8 cellular contexts compared by ENCODE assay signal in the genomic region with DNA sequence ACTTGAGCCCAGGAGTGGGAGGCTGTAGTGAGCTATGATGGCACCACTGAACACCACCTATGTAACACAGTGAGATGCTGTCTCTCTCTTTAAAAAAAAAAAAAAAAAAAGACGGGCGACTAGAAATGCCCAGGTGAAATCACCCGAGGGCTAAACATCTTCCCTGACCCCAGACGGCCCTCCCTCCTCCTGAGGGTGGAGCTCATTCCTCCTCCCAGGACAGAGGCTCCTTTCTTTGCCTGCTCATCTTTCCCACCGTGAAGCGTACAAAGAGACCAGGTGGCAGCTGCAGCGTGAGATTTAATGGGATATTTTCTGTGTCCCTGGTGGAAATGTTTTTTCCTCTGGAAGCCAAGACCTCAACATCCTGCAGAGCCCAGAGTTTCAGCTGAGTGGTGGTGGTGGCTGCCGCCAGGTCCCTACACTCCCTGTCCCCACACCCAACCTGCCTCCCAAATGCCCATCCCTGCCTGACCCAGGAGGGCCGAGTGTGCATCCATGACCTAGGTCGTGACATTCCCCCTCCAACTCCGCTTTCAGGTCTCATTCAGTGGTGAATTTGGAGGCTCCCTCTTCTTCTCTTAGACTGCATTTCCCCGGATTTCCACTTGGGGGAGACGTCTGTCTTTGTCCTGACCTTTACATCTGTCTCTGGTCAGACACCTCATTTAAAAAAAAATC. TPM values are rescaled to one million over a fixed set of nuclear protein-coding genes. Genes with fewer than 3 reads are reported as not detected.
A peak's percentile ranks its signal among the peaks of the same experiment; 100 is the strongest.
DNase-seq lines count a peak whose midpoint lies in the region; ATAC-seq and TF ChIP-seq lines count a peak whose summit lies in the region.

No MANE protein-coding gene starts in this region.

- H3F3A ChIP-seq in GM23338 (replicated peaks; ENCODE audit: low read depth), result no peaks in the 10 kb centered on the region

- H3K27ac Mint-ChIP-seq in GM23338, result no peak overlapping the region
- H3K27ac Mint-ChIP-seq in activated CD8-positive, alpha-beta memory T cell treated with anti-CD3 and anti-CD28 coated beads, Interleukin-2, amount 10 ng/mL, durations not matched to agents 7 days and 5 days, result no peak overlapping the region

- no peak overlapping the region for H3K27ac ChIP-seq in GM23338 (ENCODE audit: low read depth)

- peak; percentile 87 for ATAC-seq in GM23338
- peak; percentile 55 for ATAC-seq in activated CD8-positive, alpha-beta memory T cell treated with anti-CD3 and anti-CD28 coated beads, Interleukin-2, amount 10 ng/mL, durations not matched to agents 7 days and 5 days
- no peak for ATAC-seq in GM21723 (IDR thresholded peaks at IDR 0.05; ENCODE audit: unreplicated experiment)
- ATAC-seq in GM21526 (IDR thresholded peaks at IDR 0.05; ENCODE audit: low FRiP score, unreplicated experiment), result no peak

- 0 out of 2 replicates have a peak overlapping the region, but pooled peaks have one; percentile 28 for H3K4me2 ChIP-seq in GM23338

- CTCF ChIA-PET in activated CD8-positive, alpha-beta memory T cell treated with anti-CD3 and anti-CD28 coated beads, Interleukin-2, amount 10 ng/mL, durations not matched to agents 7 days and 5 days (lab: Charles Lee), result interaction anchor here (0.7 to 3.0 kb wide), 12 partner anchors 8 to 490 kb away, joined by 3 to 16 read pairs (median 4); no protein-coding TSS in a partner anchor

- H3K4me3 Mint-ChIP-seq in GM23338, result peak overlapping the region; percentile 32; the same call in 2 of the 3 replicates
- H3K4me3 Mint-ChIP-seq in activated CD8-positive, alpha-beta memory T cell treated with anti-CD3 and anti-CD28 coated beads, Interleukin-2, amount 10 ng/mL, durations not matched to agents 7 days and 5 days, result no peak overlapping the region

- DNase-seq in CMK (ENCODE audit: low read depth) (peak; percentile 14), GM23338 (ENCODE audit: low spot score) (peak; percentile 90), NCI-H345 (lab: John Stamatoyannopoulos, UW) (peak; percentile 65), foreskin fibroblast (peak; percentile 35 to 73), pons (ENCODE audit: low spot score) (peak; percentile 57)
- DNase-seq in activated CD8-positive, alpha-beta memory T cell treated with anti-CD3 and anti-CD28 coated beads, Interleukin-2, amount 10 ng/mL, durations not matched to agents 7 days and 5 days, result peak; percentile 51

- H3K9me2 ChIP-seq in GM23338 (ENCODE audit: insufficient read depth), result no peaks in the 10 kb centered on the region

- no peaks in the 10 kb centered on the region for H3K4me1 ChIP-seq in GM23338 (ENCODE audit: insufficient read depth)

- no peak overlapping the region for H3K4me3 ChIP-seq in GM23338
- H3K4me3 ChIP-seq in foreskin fibroblast (ENCODE audit: low read depth in 1 of 2, low read length in 2 of 2), result no peak overlapping the region

- peaks cover 1% of the 10 kb centered on the region; the same call in 1 of the 3 replicates for H3K36me3 Mint-ChIP-seq in GM23338 (ENCODE audit: low read depth)
- H3K36me3 Mint-ChIP-seq in activated CD8-positive, alpha-beta memory T cell treated with anti-CD3 and anti-CD28 coated beads, Interleukin-2, amount 10 ng/mL, durations not matched to agents 7 days and 5 days, result no peaks in the 10 kb centered on the region

- no peaks in the 10 kb centered on the region for H3K27me3 ChIP-seq in GM23338 (ENCODE audit: insufficient read depth)

- peaks cover 10% of the 10 kb centered on the region for H3K27me3 Mint-ChIP-seq in GM23338 (ENCODE audit: insufficient read depth, low read depth, poor library complexity)
- H3K27me3 Mint-ChIP-seq in activated CD8-positive, alpha-beta memory T cell treated with anti-CD3 and anti-CD28 coated beads, Interleukin-2, amount 10 ng/mL, durations not matched to agents 7 days and 5 days, result peaks cover 3% of the 10 kb centered on the region

- no peaks in the 10 kb centered on the region for H4K20me1 ChIP-seq in GM23338 (replicated peaks; ENCODE audit: insufficient read depth)

- H3K9me3 Mint-ChIP-seq in GM23338, result peaks cover 7% of the 10 kb centered on the region; the same call in 2 of the 3 replicates
- no peaks in the 10 kb centered on the region for H3K9me3 Mint-ChIP-seq in activated CD8-positive, alpha-beta memory T cell treated with anti-CD3 and anti-CD28 coated beads, Interleukin-2, amount 10 ng/mL, durations not matched to agents 7 days and 5 days (ENCODE audit: low read depth)

- no peaks in the 10 kb centered on the region for H3K36me3 ChIP-seq in GM23338 (ENCODE audit: insufficient read depth)

- H3K4me1 Mint-ChIP-seq in GM23338, result peaks cover 7% of the 10 kb centered on the region
- H3K4me1 Mint-ChIP-seq in activated CD8-positive, alpha-beta memory T cell treated with anti-CD3 and anti-CD28 coated beads, Interleukin-2, amount 10 ng/mL, durations not matched to agents 7 days and 5 days, result peaks cover 2% of the 10 kb centered on the region

- H2AFZ ChIP-seq in GM23338, result peak overlapping the region; percentile 82; the same call in 1 of the 2 replicates

- peak; percentile 83 to 96 for TF ChIP-seq CTCF in GM23338 (conservative IDR thresholded peaks at IDR 0.05; ENCODE audit: low read depth in 2 of 2)
- peak; percentile 78 for TF ChIP-seq CTCF in foreskin fibroblast (IDR thresholded peaks at IDR 0.05; ENCODE audit: low read depth, low read length)

- no peaks in the 10 kb centered on the region for H3K79me2 ChIP-seq in GM23338 (replicated peaks; ENCODE audit: insufficient read depth)

TF ChIP-seq in GM23338, 12 proteins besides CTCF, POLR2A, EP300 and RAD21:
- TF ChIP-seq NANOG (IDR thresholded peaks at IDR 0.05; ENCODE audit: borderline replicate concordance), result no peak
- TF ChIP-seq, protein P1, sequence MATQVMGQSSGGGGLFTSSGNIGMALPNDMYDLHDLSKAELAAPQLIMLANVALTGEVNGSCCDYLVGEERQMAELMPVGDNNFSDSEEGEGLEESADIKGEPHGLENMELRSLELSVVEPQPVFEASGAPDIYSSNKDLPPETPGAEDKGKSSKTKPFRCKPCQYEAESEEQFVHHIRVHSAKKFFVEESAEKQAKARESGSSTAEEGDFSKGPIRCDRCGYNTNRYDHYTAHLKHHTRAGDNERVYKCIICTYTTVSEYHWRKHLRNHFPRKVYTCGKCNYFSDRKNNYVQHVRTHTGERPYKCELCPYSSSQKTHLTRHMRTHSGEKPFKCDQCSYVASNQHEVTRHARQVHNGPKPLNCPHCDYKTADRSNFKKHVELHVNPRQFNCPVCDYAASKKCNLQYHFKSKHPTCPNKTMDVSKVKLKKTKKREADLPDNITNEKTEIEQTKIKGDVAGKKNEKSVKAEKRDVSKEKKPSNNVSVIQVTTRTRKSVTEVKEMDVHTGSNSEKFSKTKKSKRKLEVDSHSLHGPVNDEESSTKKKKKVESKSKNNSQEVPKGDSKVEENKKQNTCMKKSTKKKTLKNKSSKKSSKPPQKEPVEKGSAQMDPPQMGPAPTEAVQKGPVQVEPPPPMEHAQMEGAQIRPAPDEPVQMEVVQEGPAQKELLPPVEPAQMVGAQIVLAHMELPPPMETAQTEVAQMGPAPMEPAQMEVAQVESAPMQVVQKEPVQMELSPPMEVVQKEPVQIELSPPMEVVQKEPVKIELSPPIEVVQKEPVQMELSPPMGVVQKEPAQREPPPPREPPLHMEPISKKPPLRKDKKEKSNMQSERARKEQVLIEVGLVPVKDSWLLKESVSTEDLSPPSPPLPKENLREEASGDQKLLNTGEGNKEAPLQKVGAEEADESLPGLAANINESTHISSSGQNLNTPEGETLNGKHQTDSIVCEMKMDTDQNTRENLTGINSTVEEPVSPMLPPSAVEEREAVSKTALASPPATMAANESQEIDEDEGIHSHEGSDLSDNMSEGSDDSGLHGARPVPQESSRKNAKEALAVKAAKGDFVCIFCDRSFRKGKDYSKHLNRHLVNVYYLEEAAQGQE (IDR thresholded peaks at IDR 0.05; ENCODE audit: unreplicated experiment), result no peak
- no peak for TF ChIP-seq STAT1 (IDR thresholded peaks at IDR 0.05; ENCODE audit: unreplicated experiment)
- no peak for TF ChIP-seq EZH2phosphoT487 (IDR thresholded peaks at IDR 0.05; ENCODE audit: unreplicated experiment)

RNA-seq across cellular contexts. Expression of gene GPRC5B, which starts 14.4 kb away (rescaled TPM):
- 57.4 and 82.5 TPM in 2 replicates for total RNA-seq in GM23338 (2014; rRNA removed; shearing (Covaris generic))
- 70.9 and 85.6 TPM in 2 replicates for polyA plus RNA-seq in GM23338 (2016; fragmentation: Nextera tagmentation; extraction: Ambion mirVana)
- total RNA-seq in activated CD8-positive, alpha-beta memory T cell treated with anti-CD3 and anti-CD28 coated beads, Interleukin-2, amount 10 ng/mL, durations not matched to agents 7 days and 5 days, result not detected

Comparison
In these comparisons a context has a peak if more than half of its experiments do, and no peak if none do; other contexts are left out.
1. DNase-seq: peak in every context shown above with its lines; median percentile 90 in GM23338; 65 in NCI-H345; 57 in pons; 54 in foreskin fibroblast; 51 in activated CD8-positive, alpha-beta memory T cell treated with anti-CD3 and anti-CD28 coated beads, Interleukin-2, amount 10 ng/mL, durations not matched to agents 7 days and 5 days; 14 in CMK.
2. ATAC-seq: peak in GM23338 (single experiment) and activated CD8-positive, alpha-beta memory T cell treated with anti-CD3 and anti-CD28 coated beads, Interleukin-2, amount 10 ng/mL, durations not matched to agents 7 days and 5 days (single experiment); none in GM21723 (single experiment) and GM21526 (single experiment).
3. RNA of gene GPRC5B, which starts 14.4 kb away (total RNA-seq): 57.4 to 82.5 TPM in GM23338; not detected in activated CD8-positive, alpha-beta memory T cell treated with anti-CD3 and anti-CD28 coated beads, Interleukin-2, amount 10 ng/mL, durations not matched to agents 7 days and 5 days; every median in the first group is over 10 times any median in the second.